1 cellular context compared by ENCODE assay signal in the genomic region with DNA sequence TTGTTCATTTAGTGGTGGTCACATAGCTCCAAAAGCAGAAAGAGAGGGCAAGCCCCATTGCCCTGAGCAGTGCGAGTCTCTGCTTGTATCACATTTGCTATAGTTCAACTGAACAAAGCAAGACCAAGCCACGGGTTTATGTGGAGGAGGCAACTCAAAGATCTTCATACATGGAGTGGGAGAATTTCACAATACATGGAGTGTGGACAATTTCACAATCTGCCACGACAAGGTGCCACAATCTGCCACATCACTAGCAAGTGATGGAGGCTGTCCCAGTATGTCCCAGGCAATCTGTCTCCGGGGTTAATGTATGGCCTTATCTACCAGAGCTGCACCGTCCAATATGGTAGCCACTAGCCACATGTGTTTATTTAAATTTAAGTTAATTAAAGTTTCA.
TF ChIP-seq lines count a peak whose summit lies in the region.

No MANE protein-coding gene starts in this region.

TF ChIP-seq in IMR-90, 13 proteins besides CTCF, POLR2A, EP300 and RAD21 (continued from another document):
- TF ChIP-seq, protein P1, sequence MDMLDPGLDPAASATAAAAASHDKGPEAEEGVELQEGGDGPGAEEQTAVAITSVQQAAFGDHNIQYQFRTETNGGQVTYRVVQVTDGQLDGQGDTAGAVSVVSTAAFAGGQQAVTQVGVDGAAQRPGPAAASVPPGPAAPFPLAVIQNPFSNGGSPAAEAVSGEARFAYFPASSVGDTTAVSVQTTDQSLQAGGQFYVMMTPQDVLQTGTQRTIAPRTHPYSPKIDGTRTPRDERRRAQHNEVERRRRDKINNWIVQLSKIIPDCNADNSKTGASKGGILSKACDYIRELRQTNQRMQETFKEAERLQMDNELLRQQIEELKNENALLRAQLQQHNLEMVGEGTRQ (IDR thresholded peaks at IDR 0.05; ENCODE audit: low read depth, low read length): no peak
- no peak for TF ChIP-seq MXI1 (IDR thresholded peaks at IDR 0.05; ENCODE audit: borderline replicate concordance, low read depth, low read length)
- peak; percentile 27; the same call in 1 of the 2 replicates for TF ChIP-seq CEBPB (IDR thresholded peaks at IDR 0.05; ENCODE audit: low read depth, low read length)
